ENCODE assay signal across 2 cellular contexts in the genomic region with DNA sequence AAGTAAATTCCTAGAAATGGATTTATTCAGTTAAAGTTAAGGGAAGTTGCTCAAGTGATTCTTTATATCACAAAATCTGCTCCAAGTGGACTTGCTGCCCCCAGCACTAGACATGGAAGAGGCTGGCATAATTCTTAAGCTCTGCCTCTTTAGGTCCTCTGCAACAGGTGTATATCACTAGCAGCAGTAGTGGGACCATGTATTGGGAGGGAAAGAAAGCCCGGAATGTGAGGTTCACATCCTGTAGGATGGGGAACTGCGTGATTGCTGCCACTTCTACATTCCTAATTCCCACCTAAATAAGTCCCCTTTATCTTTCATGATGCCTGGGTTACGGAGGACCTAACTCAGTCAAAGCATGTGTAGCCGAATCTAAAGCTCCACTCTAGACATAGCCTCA.
A peak's percentile ranks its signal among the peaks of the same experiment; 100 is the strongest.
TF ChIP-seq lines count a peak whose summit lies in the region.

No MANE protein-coding gene starts in this region.

TF ChIP-seq in HEK293, 187 proteins besides CTCF, POLR2A, EP300 and RAD21:
- peak; percentile 55 for TF ChIP-seq SCRT2 (tag by site-specific recombination; IDR thresholded peaks at IDR 0.05)
- TF ChIP-seq ZBTB48 (tag by site-specific recombination; IDR thresholded peaks at IDR 0.05), result no peak

TF ChIP-seq in WTC11, 78 proteins besides CTCF, POLR2A, EP300 and RAD21:
- TF ChIP-seq, protein P1, sequence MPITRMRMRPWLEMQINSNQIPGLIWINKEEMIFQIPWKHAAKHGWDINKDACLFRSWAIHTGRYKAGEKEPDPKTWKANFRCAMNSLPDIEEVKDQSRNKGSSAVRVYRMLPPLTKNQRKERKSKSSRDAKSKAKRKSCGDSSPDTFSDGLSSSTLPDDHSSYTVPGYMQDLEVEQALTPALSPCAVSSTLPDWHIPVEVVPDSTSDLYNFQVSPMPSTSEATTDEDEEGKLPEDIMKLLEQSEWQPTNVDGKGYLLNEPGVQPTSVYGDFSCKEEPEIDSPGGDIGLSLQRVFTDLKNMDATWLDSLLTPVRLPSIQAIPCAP (CRISPR knock-in tag; IDR thresholded peaks at IDR 0.05), result no peak
- TF ChIP-seq, protein P2, sequence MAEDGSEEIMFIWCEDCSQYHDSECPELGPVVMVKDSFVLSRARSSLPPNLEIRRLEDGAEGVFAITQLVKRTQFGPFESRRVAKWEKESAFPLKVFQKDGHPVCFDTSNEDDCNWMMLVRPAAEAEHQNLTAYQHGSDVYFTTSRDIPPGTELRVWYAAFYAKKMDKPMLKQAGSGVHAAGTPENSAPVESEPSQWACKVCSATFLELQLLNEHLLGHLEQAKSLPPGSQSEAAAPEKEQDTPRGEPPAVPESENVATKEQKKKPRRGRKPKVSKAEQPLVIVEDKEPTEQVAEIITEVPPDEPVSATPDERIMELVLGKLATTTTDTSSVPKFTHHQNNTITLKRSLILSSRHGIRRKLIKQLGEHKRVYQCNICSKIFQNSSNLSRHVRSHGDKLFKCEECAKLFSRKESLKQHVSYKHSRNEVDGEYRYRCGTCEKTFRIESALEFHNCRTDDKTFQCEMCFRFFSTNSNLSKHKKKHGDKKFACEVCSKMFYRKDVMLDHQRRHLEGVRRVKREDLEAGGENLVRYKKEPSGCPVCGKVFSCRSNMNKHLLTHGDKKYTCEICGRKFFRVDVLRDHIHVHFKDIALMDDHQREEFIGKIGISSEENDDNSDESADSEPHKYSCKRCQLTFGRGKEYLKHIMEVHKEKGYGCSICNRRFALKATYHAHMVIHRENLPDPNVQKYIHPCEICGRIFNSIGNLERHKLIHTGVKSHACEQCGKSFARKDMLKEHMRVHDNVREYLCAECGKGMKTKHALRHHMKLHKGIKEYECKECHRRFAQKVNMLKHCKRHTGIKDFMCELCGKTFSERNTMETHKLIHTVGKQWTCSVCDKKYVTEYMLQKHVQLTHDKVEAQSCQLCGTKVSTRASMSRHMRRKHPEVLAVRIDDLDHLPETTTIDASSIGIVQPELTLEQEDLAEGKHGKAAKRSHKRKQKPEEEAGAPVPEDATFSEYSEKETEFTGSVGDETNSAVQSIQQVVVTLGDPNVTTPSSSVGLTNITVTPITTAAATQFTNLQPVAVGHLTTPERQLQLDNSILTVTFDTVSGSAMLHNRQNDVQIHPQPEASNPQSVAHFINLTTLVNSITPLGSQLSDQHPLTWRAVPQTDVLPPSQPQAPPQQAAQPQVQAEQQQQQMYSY (CRISPR knock-in tag; IDR thresholded peaks at IDR 0.05), result peak; percentile 59; the same call in 1 of the 2 replicates
